ENCODE assay signal across 21 cellular contexts in the genomic region with DNA sequence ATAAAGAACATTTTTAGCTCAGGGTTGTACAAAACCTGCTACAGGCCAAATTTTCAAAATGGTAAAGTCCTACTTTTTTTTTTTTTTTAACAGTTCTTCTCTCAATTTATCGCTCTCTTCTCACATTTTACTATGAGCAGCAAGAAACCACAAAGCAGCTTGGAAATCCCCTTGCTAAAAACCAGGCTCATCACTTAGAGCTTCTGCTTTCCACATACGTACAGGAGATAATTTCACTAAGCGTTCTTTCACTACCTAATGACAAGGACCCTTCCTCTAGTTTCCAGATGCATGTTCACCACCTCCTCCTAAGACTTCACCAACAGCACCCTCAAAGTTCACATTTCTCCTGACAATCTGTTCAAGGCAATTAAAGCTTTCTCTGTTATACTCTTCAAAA.
DNase-seq lines count a peak whose midpoint lies in the region; ATAC-seq and TF ChIP-seq lines count a peak whose summit lies in the region.
"Had no signal": no experiment of that assay in that cellular context is flagged by ENCODE, and none has a peak within 500 bp of the region (broad histone marks: within the 10 kb centered on the region; RNA-seq: fewer than 3 reads in every experiment).

No MANE protein-coding gene starts in this region.

- H3K9me3 ChIP-seq in OCI-LY3 (ENCODE audit: insufficient read depth, low read length) = no peaks in the 10 kb centered on the region
- no peaks in the 10 kb centered on the region for H3K9me3 ChIP-seq in left lung
- H3K9me3 ChIP-seq: ascending aorta, esophagus squamous epithelium, MG63, tibial artery had no signal

- peak overlapping the region; percentile 40; the same call in 1 of the 2 replicates for H3K9ac ChIP-seq in OCI-LY3 (ENCODE audit: low read length)

- TF ChIP-seq CTCF in GM06990 (IDR thresholded peaks at IDR 0.05; ENCODE audit: insufficient read depth, low read length, poor library complexity, severe bottlenecking) (no peak), OCI-LY3 (IDR thresholded peaks at IDR 0.05; ENCODE audit: low read depth, low read length) (no peak), left lung (IDR thresholded peaks at IDR 0.05) (no peak)

- H4K20me1 ChIP-seq in OCI-LY3 (ENCODE audit: insufficient read depth, low read length) = no peaks in the 10 kb centered on the region

- intact Hi-C loops in left lung (cut with DNase I) = no loop called here

- ATAC-seq in HG02885 (IDR thresholded peaks at IDR 0.05; ENCODE audit: poor library complexity, unreplicated experiment) (peak; percentile 67), GM21515 (IDR thresholded peaks at IDR 0.05; ENCODE audit: unreplicated experiment) (no peak), left lung (no peak), GM19035 (IDR thresholded peaks at IDR 0.05; ENCODE audit: unreplicated experiment) (no peak)
- ATAC-seq: left lobe of liver; stimulated activated effector memory CD8-positive, alpha-beta T cell treated with anti-CD3 and anti-CD28 coated beads, Interleukin-12 subunit alpha, Interleukin-12 subunit beta, amount 100 ng/mL, for 72 hours had no signal

- H3K27me3 ChIP-seq in GM06990 (replicated peaks; ENCODE audit: control insufficient read depth, insufficient read depth, low read length) = no peaks in the 10 kb centered on the region
- H3K27me3 ChIP-seq in OCI-LY3 (ENCODE audit: low read depth, low read length) = no peaks in the 10 kb centered on the region
- H3K27me3 ChIP-seq in left lung = no peaks in the 10 kb centered on the region
- H3K27me3 ChIP-seq: ascending aorta, MG63, tibial artery had no signal

- no peak overlapping the region for H2AFZ ChIP-seq in OCI-LY3 (ENCODE audit: low read depth, low read length)

- H3K4me2 ChIP-seq in OCI-LY3 (ENCODE audit: low read length) = peak overlapping the region; percentile 90

- H3K79me2 ChIP-seq in OCI-LY3 (ENCODE audit: low read length) = no peaks in the 10 kb centered on the region

- H3K4me3 ChIP-seq in GM06990 (replicated peaks; ENCODE audit: low read depth, low read length) (no peak overlapping the region), OCI-LY3 (ENCODE audit: low read length) (peak overlapping the region; percentile 63), left lung (no peak overlapping the region)
- H3K4me3 ChIP-seq: ascending aorta, esophagus squamous epithelium, MG63, tibial artery had no signal

- DNase-seq in GM06990 (ENCODE audit: extremely low read depth, insufficient read length) (peak; percentile 6), GM19240 (ENCODE audit: insufficient read length, low spot score) (peak; percentile 1), left lung (no peak)
- no peak for DNase-seq in activated CD4-positive, alpha-beta T cell treated with anti-CD3 and anti-CD28 coated beads, Interleukin-2, amount 50 U/mL, for 1 hour
- DNase-seq: activated CD4-positive, alpha-beta T cell treated with anti-CD3 and anti-CD28 coated beads, Interleukin-2, amount 10 ng/mL, durations not matched to agents 7 days and 5 days; activated naive CD4-positive, alpha-beta T cell treated with Interleukin-2 at 50 U/mL for 16 hours; Calu3; effector CD8-positive, alpha-beta T cell; esophagus squamous epithelium; MG63; NCI-H187; NCI-H446 treated with DMSO at 0.1 percent for 48 hours; retina; tibial artery had no signal

- no peaks in the 10 kb centered on the region for H3K36me3 ChIP-seq in GM06990 (ENCODE audit: control insufficient read depth, insufficient read depth, low read length)
- H3K36me3 ChIP-seq in OCI-LY3 (replicated peaks; ENCODE audit: low read depth, low read length) = no peaks in the 10 kb centered on the region
- H3K36me3 ChIP-seq in left lung = no peaks in the 10 kb centered on the region
- H3K36me3 ChIP-seq: ascending aorta, esophagus squamous epithelium, MG63, tibial artery had no signal

- peaks cover 36% of the 10 kb centered on the region for H3K4me1 ChIP-seq in OCI-LY3 (ENCODE audit: low read length)
- no peaks in the 10 kb centered on the region for H3K4me1 ChIP-seq in left lung
- H3K4me1 ChIP-seq: ascending aorta, esophagus squamous epithelium, tibial artery had no signal

- H3K27ac ChIP-seq in OCI-LY3 (ENCODE audit: low read length) = peak overlapping the region; percentile 25
- H3K27ac ChIP-seq in left lung = no peak overlapping the region
- H3K27ac ChIP-seq: ascending aorta, esophagus squamous epithelium, tibial artery had no signal

Comparison
In these comparisons a context has a peak if more than half of its experiments do, and no peak if none do; other contexts are left out.
1. DNase-seq: peak in GM06990 (single experiment) and GM19240 (single experiment); none in left lung (0 of 2) and activated CD4-positive, alpha-beta T cell treated with anti-CD3 and anti-CD28 coated beads, Interleukin-2, amount 50 U/mL, for 1 hour (single experiment).